Comparison of ENCODE assay signal across 8 cellular contexts in genomic region chr5:137753986-137754235, GRCh38. TPM values are rescaled to one million over a fixed set of nuclear protein-coding genes. Genes with fewer than 3 reads are reported as not detected.
DNase-seq lines count a peak whose midpoint lies in the region; ATAC-seq, FAIRE-seq and TF ChIP-seq lines count a peak whose summit lies in the region.

No MANE protein-coding gene starts in this region.

- FAIRE-seq in GM12892 (lab: Jason Lieb, UNC) = no peak

- DNase-seq in cardiac muscle cell (ENCODE audit: low read depth in 1 of 2, low spot score in 1 of 2) = no peak
- DNase-seq in GM13977 (ENCODE audit: low spot score) = no peak
- DNase-seq in kidney glomerular epithelial cell (lab: John Stamatoyannopoulos, UW) = no peak
- DNase-seq in GM12892 (ENCODE audit: insufficient read length) = no peak

- no peak for TF ChIP-seq POLR2A in GM12892 (IDR thresholded peaks at IDR 0.05; ENCODE audit: low read depth, low read length)

- H3K9ac ChIP-seq in skeletal muscle tissue (ENCODE audit: low read depth in 1 of 3, low read length in 3 of 3) = peak overlapping the region; percentile 98 to 100 (median 99)

- in situ Hi-C loops in GM13977 (cut with MboI; ENCODE audit: low pct_unique_long_range_greater_than_20kb, low sequenced_read_pairs, unreplicated experiment) = no loop called here

- H3K4me1 ChIP-seq in cardiac muscle cell (ENCODE audit: low read depth) = peaks cover 16% of the 10 kb centered on the region
- H3K4me1 ChIP-seq in skeletal muscle tissue (ENCODE audit: control insufficient read depth in 3 of 3, insufficient read depth in 3 of 3, low read length in 3 of 3) = peaks cover 12 to 19% (median 16%) of the 10 kb centered on the region in 3 donors

- ATAC-seq in GM19035 (IDR thresholded peaks at IDR 0.05; ENCODE audit: unreplicated experiment) (peak; percentile 12), HG02852 (IDR thresholded peaks at IDR 0.05; ENCODE audit: unreplicated experiment) (peak; percentile 14)

- H3K27ac ChIP-seq in VCaP (peak overlapping the region; percentile 99), cardiac muscle cell (peak overlapping the region; percentile 100), skeletal muscle tissue (ENCODE audit: low read depth, low read length) (peak overlapping the region; percentile 100)

- TF ChIP-seq CTCF in VCaP (conservative IDR thresholded peaks at IDR 0.05) (no peak), cardiac muscle cell (IDR thresholded peaks at IDR 0.05; ENCODE audit: low read depth, low read length) (no peak), GM13977 (IDR thresholded peaks at IDR 0.05; ENCODE audit: extremely low read depth, insufficient read depth, missing control alignments) (no peak)

- H3K36me3 ChIP-seq in cardiac muscle cell (peaks cover 3% of the 10 kb centered on the region), skeletal muscle tissue (ENCODE audit: control insufficient read depth in 3 of 3, insufficient read depth in 3 of 3, low read length in 3 of 3) (peaks cover 0 to 2% (median 0%) of the 10 kb centered on the region in 3 donors)

- H3K9me3 ChIP-seq in cardiac muscle cell (ENCODE audit: low read depth) (no peaks in the 10 kb centered on the region), skeletal muscle tissue (ENCODE audit: control insufficient read depth in 3 of 3, low read length in 3 of 3) (no peaks in the 10 kb centered on the region)

- peak overlapping the region; percentile 88 for H3K4me3 ChIP-seq in cardiac muscle cell
- H3K4me3 ChIP-seq in skeletal muscle tissue (ENCODE audit: low read length in 3 of 3) = peak overlapping the region; percentile 97 to 98 (median 98)

- H3K27me3 ChIP-seq in cardiac muscle cell (no peaks in the 10 kb centered on the region), skeletal muscle tissue (ENCODE audit: control insufficient read depth in 3 of 3, insufficient read depth in 3 of 3, low read length in 3 of 3) (no peaks in the 10 kb centered on the region)

RNA-seq across cellular contexts. Expression of gene HNRNPA0, which starts 0.3 kb away (rescaled TPM):
- total RNA-seq in cardiac muscle cell (36.9 and 42.6 TPM in 2 replicates), skeletal muscle tissue (18.8 TPM)
- 15.2 and 20.0 TPM in 2 replicates for polyA plus RNA-seq in cardiac muscle cell
- polyA plus RNA-seq in GM12892 (2012; ENCODE audit: missing spikeins) = 18.2 TPM

RNA-seq across cellular contexts. Expression of gene KLHL3, which starts 18.0 kb away (rescaled TPM):
- total RNA-seq in cardiac muscle cell (11.9 and 16.8 TPM in 2 replicates), skeletal muscle tissue (4.2 TPM)
- 11.4 and 12.0 TPM in 2 replicates for polyA plus RNA-seq in cardiac muscle cell
- polyA plus RNA-seq in GM12892 (2012; ENCODE audit: missing spikeins) = 5.7 TPM
